Comparison of ENCODE assay signal across 34 cellular contexts in the genomic region with DNA sequence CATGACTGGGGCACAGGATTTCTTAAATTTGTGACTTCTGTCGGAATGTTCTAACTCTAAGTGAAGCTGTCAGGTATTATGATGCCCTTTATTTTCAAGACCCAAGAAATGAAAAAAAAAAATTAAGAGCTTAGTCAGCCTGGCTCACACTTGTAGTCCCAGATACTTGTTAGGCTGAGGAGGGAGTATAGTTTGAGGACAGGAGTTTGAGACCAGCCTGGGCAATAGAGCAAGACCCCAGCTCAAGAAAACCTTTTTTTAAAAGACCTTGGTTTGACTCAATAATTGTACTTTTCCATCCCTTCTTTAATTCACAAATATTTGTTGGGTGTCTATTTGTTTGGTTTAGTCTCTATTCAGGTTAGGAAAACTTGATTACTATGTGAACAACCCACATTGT.
"Had no signal": no experiment of that assay in that cellular context is flagged by ENCODE, and none has a peak within 500 bp of the region (broad histone marks: within the 10 kb centered on the region; RNA-seq: fewer than 3 reads in every experiment).

No MANE protein-coding gene starts in this region.

- H3K4me3 ChIP-seq: MG63 had no signal

- H3K9me3 ChIP-seq: MG63 had no signal

- H3K27me3 ChIP-seq: MG63 had no signal

- DNase-seq: Karpas-422, MG63, MM.1S, MV-4-11, NCI-H1048, NCI-H1092, NCI-H1092 treated with DMSO at 0.1 percent for 48 hours, NCI-H1105, NCI-H1105 treated with DMSO at 0.1 percent for 48 hours, NCI-H1417, NCI-H1417 treated with DMSO at 0.1 percent for 48 hours, NCI-H1436, NCI-H1436 treated with DMSO at 0.1 percent for 48 hours, NCI-H146, NCI-H1694, NCI-H1694 treated with DMSO at 0.1 percent for 48 hours, NCI-H187, NCI-H187 treated with DMSO at 0.1 percent for 48 hours, NCI-H1930, NCI-H2029, NCI-H2029 treated with DMSO at 0.1 percent for 48 hours, NCI-H2081, NCI-H2081 treated with DMSO at 0.1 percent for 48 hours, NCI-H2107, NCI-H2171, NCI-H2171 treated with DMSO at 0.1 percent for 48 hours, NCI-H2227 treated with DMSO at 0.1 percent for 48 hours, NCI-H226, NCI-H345, NCI-H446, NCI-H446 treated with DMSO at 0.1 percent for 48 hours, NCI-H510A, NCI-H510A treated with DMSO at 0.1 percent for 48 hours, NCI-H524 had no signal

- H3K36me3 ChIP-seq: MG63 had no signal
